In the genomic region with DNA sequence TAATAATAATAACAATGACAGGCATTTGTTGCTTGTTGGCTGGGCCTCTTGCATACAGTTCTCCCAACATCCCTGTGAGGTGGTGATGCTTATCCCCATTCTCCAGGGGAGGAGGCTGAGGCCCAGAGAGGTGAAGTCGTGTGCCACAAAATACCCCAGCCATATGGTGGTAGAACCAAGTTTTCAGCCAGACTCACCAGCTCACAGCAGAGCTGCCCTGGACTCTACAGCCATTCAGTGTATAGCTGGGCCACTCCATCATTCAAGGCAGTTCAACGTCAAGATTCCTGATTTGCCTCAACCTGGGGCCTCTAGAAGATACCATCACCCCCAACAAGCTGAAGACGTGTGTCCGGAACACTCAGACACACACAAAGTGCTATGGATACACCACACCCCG, we compare ENCODE assay signal across 2 cellular contexts.
TF ChIP-seq lines count a peak whose summit lies in the region.

No MANE protein-coding gene starts in this region.

TF ChIP-seq in IMR-90, 13 proteins besides CTCF, POLR2A, EP300 and RAD21:
- TF ChIP-seq FOS (IDR thresholded peaks at IDR 0.05; ENCODE audit: low read depth, low read length) (no peak), MXI1 (IDR thresholded peaks at IDR 0.05; ENCODE audit: borderline replicate concordance, low read depth, low read length) (no peak), SMC3 (IDR thresholded peaks at IDR 0.05; ENCODE audit: low read depth, low read length) (no peak), USF2 (IDR thresholded peaks at IDR 0.05; ENCODE audit: low read depth, low read length) (no peak), MAZ (IDR thresholded peaks at IDR 0.05; ENCODE audit: borderline replicate concordance, low read depth, low read length) (no peak), CEBPB (IDR thresholded peaks at IDR 0.05; ENCODE audit: low read depth, low read length) (no peak)
TF ChIP-seq in IMR-90: peak in this region for 0.

TF ChIP-seq in endothelial cell of umbilical vein, 7 proteins besides CTCF, POLR2A, EP300 and RAD21:
- TF ChIP-seq JUN (IDR thresholded peaks at IDR 0.05; ENCODE audit: borderline replicate concordance, insufficient read depth, insufficient read length, low read depth) (no peak), POLR2AphosphoS5 (IDR thresholded peaks at IDR 0.05; ENCODE audit: insufficient read depth, low read depth, low read length) (no peak), MAX (IDR thresholded peaks at IDR 0.05; ENCODE audit: insufficient read depth, insufficient read length) (no peak), EZH2 (IDR thresholded peaks at IDR 0.05; ENCODE audit: borderline replicate concordance, low read depth, low read length, severe bottlenecking) (no peak), GATA2 (IDR thresholded peaks at IDR 0.05; ENCODE audit: insufficient read depth, insufficient read length, low read depth, low read length) (no peak), FOS (IDR thresholded peaks at IDR 0.05; ENCODE audit: borderline replicate concordance, insufficient read depth, low read length) (no peak), MYC (IDR thresholded peaks at IDR 0.05; ENCODE audit: low read depth, low read length) (no peak)
TF ChIP-seq in endothelial cell of umbilical vein: peak in this region for 0.
